ENCODE assay signal across 1 cellular context in the genomic region with DNA sequence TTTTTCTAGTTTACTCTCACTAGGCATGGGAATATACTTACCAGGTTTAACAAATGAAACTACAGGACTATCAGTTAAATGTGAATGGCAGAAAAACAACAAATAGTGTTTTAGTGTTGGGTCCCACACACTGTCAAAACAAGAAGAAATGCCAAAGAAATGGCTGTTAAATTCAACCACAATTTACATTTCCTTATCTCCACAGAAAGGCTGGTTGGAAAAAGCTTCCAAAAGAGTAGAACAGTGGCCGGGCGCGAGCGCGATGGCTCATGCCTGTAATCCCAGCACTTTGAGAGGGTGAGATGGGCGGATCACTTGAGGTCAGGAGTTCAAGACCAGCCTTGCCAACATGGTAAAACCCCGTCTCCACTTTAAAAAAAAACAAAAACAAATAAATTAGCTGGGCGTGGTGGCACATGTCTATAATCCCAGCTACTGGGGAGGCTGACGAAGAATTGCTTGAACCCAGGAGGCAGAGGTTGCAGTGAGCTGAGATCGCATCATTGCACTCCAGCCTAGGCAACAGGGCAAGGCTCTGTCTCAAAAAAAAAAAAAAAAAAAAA.
TF ChIP-seq lines count a peak whose summit lies in the region.

No MANE protein-coding gene starts in this region.

TF ChIP-seq in HEK293, 187 proteins besides CTCF, POLR2A, EP300 and RAD21 (continued from another document):
- TF ChIP-seq, protein P1, sequence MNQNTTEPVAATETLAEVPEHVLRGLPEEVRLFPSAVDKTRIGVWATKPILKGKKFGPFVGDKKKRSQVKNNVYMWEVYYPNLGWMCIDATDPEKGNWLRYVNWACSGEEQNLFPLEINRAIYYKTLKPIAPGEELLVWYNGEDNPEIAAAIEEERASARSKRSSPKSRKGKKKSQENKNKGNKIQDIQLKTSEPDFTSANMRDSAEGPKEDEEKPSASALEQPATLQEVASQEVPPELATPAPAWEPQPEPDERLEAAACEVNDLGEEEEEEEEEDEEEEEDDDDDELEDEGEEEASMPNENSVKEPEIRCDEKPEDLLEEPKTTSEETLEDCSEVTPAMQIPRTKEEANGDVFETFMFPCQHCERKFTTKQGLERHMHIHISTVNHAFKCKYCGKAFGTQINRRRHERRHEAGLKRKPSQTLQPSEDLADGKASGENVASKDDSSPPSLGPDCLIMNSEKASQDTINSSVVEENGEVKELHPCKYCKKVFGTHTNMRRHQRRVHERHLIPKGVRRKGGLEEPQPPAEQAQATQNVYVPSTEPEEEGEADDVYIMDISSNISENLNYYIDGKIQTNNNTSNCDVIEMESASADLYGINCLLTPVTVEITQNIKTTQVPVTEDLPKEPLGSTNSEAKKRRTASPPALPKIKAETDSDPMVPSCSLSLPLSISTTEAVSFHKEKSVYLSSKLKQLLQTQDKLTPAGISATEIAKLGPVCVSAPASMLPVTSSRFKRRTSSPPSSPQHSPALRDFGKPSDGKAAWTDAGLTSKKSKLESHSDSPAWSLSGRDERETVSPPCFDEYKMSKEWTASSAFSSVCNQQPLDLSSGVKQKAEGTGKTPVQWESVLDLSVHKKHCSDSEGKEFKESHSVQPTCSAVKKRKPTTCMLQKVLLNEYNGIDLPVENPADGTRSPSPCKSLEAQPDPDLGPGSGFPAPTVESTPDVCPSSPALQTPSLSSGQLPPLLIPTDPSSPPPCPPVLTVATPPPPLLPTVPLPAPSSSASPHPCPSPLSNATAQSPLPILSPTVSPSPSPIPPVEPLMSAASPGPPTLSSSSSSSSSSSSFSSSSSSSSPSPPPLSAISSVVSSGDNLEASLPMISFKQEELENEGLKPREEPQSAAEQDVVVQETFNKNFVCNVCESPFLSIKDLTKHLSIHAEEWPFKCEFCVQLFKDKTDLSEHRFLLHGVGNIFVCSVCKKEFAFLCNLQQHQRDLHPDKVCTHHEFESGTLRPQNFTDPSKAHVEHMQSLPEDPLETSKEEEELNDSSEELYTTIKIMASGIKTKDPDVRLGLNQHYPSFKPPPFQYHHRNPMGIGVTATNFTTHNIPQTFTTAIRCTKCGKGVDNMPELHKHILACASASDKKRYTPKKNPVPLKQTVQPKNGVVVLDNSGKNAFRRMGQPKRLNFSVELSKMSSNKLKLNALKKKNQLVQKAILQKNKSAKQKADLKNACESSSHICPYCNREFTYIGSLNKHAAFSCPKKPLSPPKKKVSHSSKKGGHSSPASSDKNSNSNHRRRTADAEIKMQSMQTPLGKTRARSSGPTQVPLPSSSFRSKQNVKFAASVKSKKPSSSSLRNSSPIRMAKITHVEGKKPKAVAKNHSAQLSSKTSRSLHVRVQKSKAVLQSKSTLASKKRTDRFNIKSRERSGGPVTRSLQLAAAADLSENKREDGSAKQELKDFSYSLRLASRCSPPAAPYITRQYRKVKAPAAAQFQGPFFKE (tag by site-specific recombination; IDR thresholded peaks at IDR 0.05; ENCODE audit: borderline replicate concordance) = no peak
- TF ChIP-seq ZNF768 (tag by site-specific recombination; IDR thresholded peaks at IDR 0.05) (no peak), ZNF214 (tag by site-specific recombination; IDR thresholded peaks at IDR 0.05; ENCODE audit: borderline replicate concordance) (no peak), SP3 (tag by site-specific recombination; IDR thresholded peaks at IDR 0.05) (no peak), ZNF112 (tag by site-specific recombination; IDR thresholded peaks at IDR 0.05) (no peak), ZNF174 (tag by site-specific recombination; IDR thresholded peaks at IDR 0.05) (no peak), FEZF1 (tag by site-specific recombination; IDR thresholded peaks at IDR 0.05) (peak; percentile 33; the same call in 1 of the 2 replicates)
- TF ChIP-seq, protein P2, sequence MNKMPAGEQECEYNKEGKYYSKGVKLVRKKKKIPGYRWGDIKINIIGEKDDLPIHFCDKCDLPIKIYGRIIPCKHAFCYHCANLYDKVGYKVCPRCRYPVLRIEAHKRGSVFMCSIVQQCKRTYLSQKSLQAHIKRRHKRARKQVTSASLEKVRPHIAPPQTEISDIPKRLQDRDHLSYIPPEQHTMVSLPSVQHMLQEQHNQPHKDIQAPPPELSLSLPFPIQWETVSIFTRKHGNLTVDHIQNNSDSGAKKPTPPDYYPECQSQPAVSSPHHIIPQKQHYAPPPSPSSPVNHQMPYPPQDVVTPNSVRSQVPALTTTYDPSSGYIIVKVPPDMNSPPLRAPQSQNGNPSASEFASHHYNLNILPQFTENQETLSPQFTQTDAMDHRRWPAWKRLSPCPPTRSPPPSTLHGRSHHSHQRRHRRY (tag by site-specific recombination; IDR thresholded peaks at IDR 0.05) = no peak
